In the genomic region with DNA sequence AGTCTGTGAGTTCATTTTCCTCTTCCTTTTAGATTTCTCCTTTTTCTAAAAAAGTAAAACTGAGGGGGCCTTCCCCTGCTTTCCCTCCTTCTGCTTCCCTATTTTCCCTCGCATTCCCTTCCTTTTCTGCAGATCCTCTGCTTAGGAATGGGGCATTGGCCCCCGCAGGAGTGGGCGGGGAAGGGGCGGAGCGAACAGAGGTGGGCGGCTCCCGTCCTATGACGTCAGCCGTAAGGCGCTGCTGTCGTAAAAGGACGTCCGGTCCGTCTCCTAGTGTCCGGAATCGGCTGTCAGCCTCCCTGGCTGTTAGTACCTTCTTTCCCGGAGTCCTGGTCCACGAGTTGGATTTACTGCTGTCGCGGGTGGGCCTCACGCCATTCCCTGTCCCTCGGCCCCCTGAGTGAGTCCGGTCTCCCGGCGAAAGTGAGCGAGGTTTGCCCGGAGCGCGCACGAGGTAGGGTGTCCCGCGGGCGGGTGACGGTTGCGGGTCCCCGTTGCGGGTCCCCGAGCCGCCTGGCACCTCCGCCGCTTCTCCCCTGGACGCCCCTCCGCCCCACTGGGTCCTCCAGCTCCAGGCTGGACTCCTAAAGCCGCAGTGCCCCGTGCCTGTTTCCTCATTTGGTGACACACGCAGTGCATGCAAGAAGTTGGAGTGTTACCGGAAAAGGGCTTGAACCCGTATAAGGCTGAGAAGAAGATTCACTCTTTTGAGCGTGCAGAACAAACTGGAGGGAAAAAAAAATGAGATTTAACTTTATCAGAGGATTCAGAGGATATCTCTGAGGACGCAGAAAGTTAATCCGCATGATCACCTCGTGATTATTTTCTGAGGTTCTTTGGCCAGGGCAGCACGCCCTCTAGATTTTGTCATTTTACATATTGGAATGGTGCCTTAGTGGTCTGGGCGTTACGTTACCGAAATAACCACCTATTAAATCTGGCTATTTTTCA, we compare ENCODE assay signal across 8 cellular contexts. TPM values are rescaled to one million over a fixed set of nuclear protein-coding genes. Genes with fewer than 3 reads are reported as not detected.
DNase-seq lines count a peak whose midpoint lies in the region; ATAC-seq, FAIRE-seq and TF ChIP-seq lines count a peak whose summit lies in the region.

A gene (plus strand): TSS at position 241 of the 951 bp plus-strand sequence. CDS start 1,477 bp downstream, outside the sequence.

- H3K36me3 ChIP-seq in duodenal mucosa (ENCODE audit: control insufficient read depth in 1 of 2, insufficient read depth in 2 of 2, low read length in 2 of 2) (peaks cover 4% of the 10 kb centered on the region in 2 donors), right lobe of liver (peaks cover 0 to 22% (median 0%) of the 10 kb centered on the region in 4 donors)

- peak within 1 kb of the TSS; percentile 91 for H3K27ac Mint-ChIP-seq in activated CD4-positive, alpha-beta memory T cell treated with anti-CD3 and anti-CD28 coated beads, Interleukin-2, amount 10 ng/mL, durations not matched to agents 7 days and 5 days

- H3K27me3 ChIP-seq in duodenal mucosa (ENCODE audit: control insufficient read depth in 1 of 2, insufficient read depth in 2 of 2, low read length in 2 of 2) (no peaks in the 10 kb centered on the region), right lobe of liver (no peaks in the 10 kb centered on the region)

- peak in 3 of 4 donors; percentile 23 to 40 (median 27) for TF ChIP-seq CTCF in right lobe of liver (IDR thresholded peaks at IDR 0.05)

- intact Hi-C loops in right lobe of liver (cut with DNase I), result no loop called here

- H3K4me1 ChIP-seq in duodenal mucosa (ENCODE audit: control insufficient read depth in 1 of 2, insufficient read depth in 2 of 2, low read length in 2 of 2) (peaks cover 6 to 20% of the 10 kb centered on the region in 2 donors), right lobe of liver (peaks cover 0 to 18% (median 6%) of the 10 kb centered on the region in 4 donors)

- H3K4me3 Mint-ChIP-seq in activated CD4-positive, alpha-beta memory T cell treated with anti-CD3 and anti-CD28 coated beads, Interleukin-2, amount 10 ng/mL, durations not matched to agents 7 days and 5 days, result peak within 1 kb of the TSS; percentile 96

- H3K4me3 ChIP-seq in duodenal mucosa (ENCODE audit: low read depth in 1 of 2, low read length in 2 of 2) (peak within 1 kb of the TSS; percentile 89 to 94), right lobe of liver (peak within 1 kb of the TSS; percentile 90 to 99 (median 96))

- H3K4me1 Mint-ChIP-seq in activated CD4-positive, alpha-beta memory T cell treated with anti-CD3 and anti-CD28 coated beads, Interleukin-2, amount 10 ng/mL, durations not matched to agents 7 days and 5 days, result peaks cover 42% of the 10 kb centered on the region

- under 1% methylated on average over 32 of the region's 56 CpGs for WGBS in right lobe of liver (ENCODE audit: insufficient coverage, low coverage, low lambda C conversion rate, missing lambda C conversion rate)

- ATAC-seq in HG03457 (IDR thresholded peaks at IDR 0.05; ENCODE audit: unreplicated experiment) (peak; percentile 72), right lobe of liver (peak; percentile 99 to 100 (median 99))

- DNase-seq in CD1c-positive myeloid dendritic cell (ENCODE audit: extremely low spot score) (peak; percentile 94), GM19239 (ENCODE audit: insufficient read length, low spot score) (peak; percentile 61), NCI-H748 treated with DMSO at 0.1 percent for 48 hours (lab: John Stamatoyannopoulos, UW) (peak; percentile 39), right lobe of liver (peak; percentile 92 to 95 (median 93))
- DNase-seq in activated CD4-positive, alpha-beta memory T cell treated with anti-CD3 and anti-CD28 coated beads, Interleukin-2, amount 10 ng/mL, durations not matched to agents 7 days and 5 days, result peak; percentile 88
- peak; percentile 81 to 93 for DNase-seq in stimulated activated CD4-positive, alpha-beta T cell treated with anti-CD3 and anti-CD28 coated beads, Interleukin-4, amount 100 ng/mL, for 4 hours

- H3K9me3 ChIP-seq in duodenal mucosa (ENCODE audit: control insufficient read depth in 1 of 2, low read length in 2 of 2) (no peaks in the 10 kb centered on the region), right lobe of liver (no peaks in the 10 kb centered on the region)

- FAIRE-seq in GM19239 (lab: Jason Lieb, UNC), result peak; percentile 98

- H3K27ac ChIP-seq in duodenal mucosa (ENCODE audit: low read depth, low read length), result peak within 1 kb of the TSS; percentile 88
- H3K27ac ChIP-seq in right lobe of liver, result peak within 1 kb of the TSS; percentile 99 to 100 (median 99)

- peaks cover 11% of the 10 kb centered on the region for H3K27me3 Mint-ChIP-seq in activated CD4-positive, alpha-beta memory T cell treated with anti-CD3 and anti-CD28 coated beads, Interleukin-2, amount 10 ng/mL, durations not matched to agents 7 days and 5 days

- peaks cover 38% of the 10 kb centered on the region for H3K36me3 Mint-ChIP-seq in activated CD4-positive, alpha-beta memory T cell treated with anti-CD3 and anti-CD28 coated beads, Interleukin-2, amount 10 ng/mL, durations not matched to agents 7 days and 5 days (ENCODE audit: low read depth)

- POLR2A ChIA-PET in activated CD4-positive, alpha-beta memory T cell treated with anti-CD3 and anti-CD28 coated beads, Interleukin-2, amount 10 ng/mL, durations not matched to agents 7 days and 5 days (lab: Charles Lee), result interaction anchor here (1.4 kb wide), 1 partner anchor 9 kb away, joined by 3 read pairs; no protein-coding TSS in a partner anchor

- H3K9ac ChIP-seq in duodenal mucosa (ENCODE audit: low read depth in 1 of 2, low read length in 2 of 2), result peak within 1 kb of the TSS; percentile 87 to 93

- CTCF ChIA-PET in activated CD4-positive, alpha-beta memory T cell treated with anti-CD3 and anti-CD28 coated beads, Interleukin-2, amount 10 ng/mL, durations not matched to agents 7 days and 5 days (lab: Charles Lee), result interaction anchor here (1.1 kb wide), 1 partner anchor 10 kb away, joined by 3 read pairs; no protein-coding TSS in a partner anchor

- H3K9me3 Mint-ChIP-seq in activated CD4-positive, alpha-beta memory T cell treated with anti-CD3 and anti-CD28 coated beads, Interleukin-2, amount 10 ng/mL, durations not matched to agents 7 days and 5 days, result no peaks in the 10 kb centered on the region

- TF ChIP-seq POLR2A in right lobe of liver (IDR thresholded peaks at IDR 0.05), result peak; percentile 91

RNA-seq across cellular contexts. Expression of the gene that starts here (rescaled TPM):
- total RNA-seq in activated CD4-positive, alpha-beta memory T cell treated with anti-CD3 and anti-CD28 coated beads, Interleukin-2, amount 10 ng/mL, durations not matched to agents 7 days and 5 days, result 10 to 100 TPM; 48.9 to 53.7 TPM
- total RNA-seq in right lobe of liver, result 10 to 100 TPM; 11.8 to 33.5 (median 26.0) TPM

Comparison
In these comparisons a context has a peak if more than half of its experiments do, and no peak if none do; other contexts are left out.
1. Peak in every context shown above with its lines: DNase-seq, ATAC-seq, H3K4me3 ChIP-seq and H3K27ac ChIP-seq.
2. DNase-seq: peak in every context shown above with its lines; median percentile 94 in CD1c-positive myeloid dendritic cell; 93 in right lobe of liver; 88 in activated CD4-positive, alpha-beta memory T cell treated with anti-CD3 and anti-CD28 coated beads, Interleukin-2, amount 10 ng/mL, durations not matched to agents 7 days and 5 days; 87 in stimulated activated CD4-positive, alpha-beta T cell treated with anti-CD3 and anti-CD28 coated beads, Interleukin-4, amount 100 ng/mL, for 4 hours; 61 in GM19239; 39 in NCI-H748 treated with DMSO at 0.1 percent for 48 hours.